In genomic region chr17:75844530-75845057, GRCh38 we compare ENCODE assay signal across 1 cellular context.
A peak's percentile ranks its signal among the peaks of the same experiment; 100 is the strongest.
TF ChIP-seq lines count a peak whose summit lies in the region.

No MANE protein-coding gene starts in this region.

TF ChIP-seq in HepG2, 621 proteins besides CTCF, POLR2A, EP300 and RAD21 (continues in another document):
- TF ChIP-seq, protein P1, sequence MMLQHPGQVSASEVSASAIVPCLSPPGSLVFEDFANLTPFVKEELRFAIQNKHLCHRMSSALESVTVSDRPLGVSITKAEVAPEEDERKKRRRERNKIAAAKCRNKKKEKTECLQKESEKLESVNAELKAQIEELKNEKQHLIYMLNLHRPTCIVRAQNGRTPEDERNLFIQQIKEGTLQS (CRISPR knock-in tag; IDR thresholded peaks at IDR 0.05): peak; percentile 63; the same call in 1 of the 2 replicates
- TF ChIP-seq, protein P2, sequence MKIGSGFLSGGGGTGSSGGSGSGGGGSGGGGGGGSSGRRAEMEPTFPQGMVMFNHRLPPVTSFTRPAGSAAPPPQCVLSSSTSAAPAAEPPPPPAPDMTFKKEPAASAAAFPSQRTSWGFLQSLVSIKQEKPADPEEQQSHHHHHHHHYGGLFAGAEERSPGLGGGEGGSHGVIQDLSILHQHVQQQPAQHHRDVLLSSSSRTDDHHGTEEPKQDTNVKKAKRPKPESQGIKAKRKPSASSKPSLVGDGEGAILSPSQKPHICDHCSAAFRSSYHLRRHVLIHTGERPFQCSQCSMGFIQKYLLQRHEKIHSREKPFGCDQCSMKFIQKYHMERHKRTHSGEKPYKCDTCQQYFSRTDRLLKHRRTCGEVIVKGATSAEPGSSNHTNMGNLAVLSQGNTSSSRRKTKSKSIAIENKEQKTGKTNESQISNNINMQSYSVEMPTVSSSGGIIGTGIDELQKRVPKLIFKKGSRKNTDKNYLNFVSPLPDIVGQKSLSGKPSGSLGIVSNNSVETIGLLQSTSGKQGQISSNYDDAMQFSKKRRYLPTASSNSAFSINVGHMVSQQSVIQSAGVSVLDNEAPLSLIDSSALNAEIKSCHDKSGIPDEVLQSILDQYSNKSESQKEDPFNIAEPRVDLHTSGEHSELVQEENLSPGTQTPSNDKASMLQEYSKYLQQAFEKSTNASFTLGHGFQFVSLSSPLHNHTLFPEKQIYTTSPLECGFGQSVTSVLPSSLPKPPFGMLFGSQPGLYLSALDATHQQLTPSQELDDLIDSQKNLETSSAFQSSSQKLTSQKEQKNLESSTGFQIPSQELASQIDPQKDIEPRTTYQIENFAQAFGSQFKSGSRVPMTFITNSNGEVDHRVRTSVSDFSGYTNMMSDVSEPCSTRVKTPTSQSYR (CRISPR knock-in tag; IDR thresholded peaks at IDR 0.05; ENCODE audit: borderline replicate concordance): peak; percentile 67
- TF ChIP-seq SALL1 (CRISPR knock-in tag; IDR thresholded peaks at IDR 0.05): no peak
- TF ChIP-seq AGO2 (optimal IDR thresholded peaks at IDR 0.05; ENCODE audit: low read depth, low read length): no peak
- no peak for TF ChIP-seq NCOA5 (CRISPR knock-in tag; IDR thresholded peaks at IDR 0.05)
- TF ChIP-seq ZNF12 (CRISPR knock-in tag; IDR thresholded peaks at IDR 0.05): peak; percentile 36; the same call in 1 of the 2 replicates
- TF ChIP-seq ZNF7 (CRISPR knock-in tag; IDR thresholded peaks at IDR 0.05): no peak
- TF ChIP-seq, protein P3, sequence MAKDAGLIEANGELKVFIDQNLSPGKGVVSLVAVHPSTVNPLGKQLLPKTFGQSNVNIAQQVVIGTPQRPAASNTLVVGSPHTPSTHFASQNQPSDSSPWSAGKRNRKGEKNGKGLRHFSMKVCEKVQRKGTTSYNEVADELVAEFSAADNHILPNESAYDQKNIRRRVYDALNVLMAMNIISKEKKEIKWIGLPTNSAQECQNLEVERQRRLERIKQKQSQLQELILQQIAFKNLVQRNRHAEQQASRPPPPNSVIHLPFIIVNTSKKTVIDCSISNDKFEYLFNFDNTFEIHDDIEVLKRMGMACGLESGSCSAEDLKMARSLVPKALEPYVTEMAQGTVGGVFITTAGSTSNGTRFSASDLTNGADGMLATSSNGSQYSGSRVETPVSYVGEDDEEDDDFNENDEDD (CRISPR knock-in tag; IDR thresholded peaks at IDR 0.05; ENCODE audit: borderline replicate concordance): 0 out of 2 replicates have a peak, but pooled peaks have one; percentile 11
- 0 out of 2 replicates have a peak, but pooled peaks have one; percentile 4 for TF ChIP-seq HMG20B (CRISPR knock-in tag; conservative IDR thresholded peaks at IDR 0.05)
- no peak for TF ChIP-seq DR1 (CRISPR knock-in tag; IDR thresholded peaks at IDR 0.05)
- no peak for TF ChIP-seq ZMYM2 (CRISPR knock-in tag; IDR thresholded peaks at IDR 0.05)
- TF ChIP-seq ZNF337 (CRISPR knock-in tag; IDR thresholded peaks at IDR 0.05; ENCODE audit: borderline replicate concordance, low read depth): no peak; the same call in 1 of the 2 replicates
- 0 out of 2 replicates have a peak, but pooled peaks have one; percentile 8 for TF ChIP-seq THRA (CRISPR knock-in tag; IDR thresholded peaks at IDR 0.05; ENCODE audit: borderline replicate concordance)
- TF ChIP-seq, protein P4, sequence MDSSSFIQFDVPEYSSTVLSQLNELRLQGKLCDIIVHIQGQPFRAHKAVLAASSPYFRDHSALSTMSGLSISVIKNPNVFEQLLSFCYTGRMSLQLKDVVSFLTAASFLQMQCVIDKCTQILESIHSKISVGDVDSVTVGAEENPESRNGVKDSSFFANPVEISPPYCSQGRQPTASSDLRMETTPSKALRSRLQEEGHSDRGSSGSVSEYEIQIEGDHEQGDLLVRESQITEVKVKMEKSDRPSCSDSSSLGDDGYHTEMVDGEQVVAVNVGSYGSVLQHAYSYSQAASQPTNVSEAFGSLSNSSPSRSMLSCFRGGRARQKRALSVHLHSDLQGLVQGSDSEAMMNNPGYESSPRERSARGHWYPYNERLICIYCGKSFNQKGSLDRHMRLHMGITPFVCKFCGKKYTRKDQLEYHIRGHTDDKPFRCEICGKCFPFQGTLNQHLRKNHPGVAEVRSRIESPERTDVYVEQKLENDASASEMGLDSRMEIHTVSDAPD (CRISPR knock-in tag; IDR thresholded peaks at IDR 0.05): no peak
- 0 out of 2 replicates have a peak, but pooled peaks have one; percentile 15 for TF ChIP-seq MEIS2 (CRISPR knock-in tag; IDR thresholded peaks at IDR 0.05)
- TF ChIP-seq, protein P5, sequence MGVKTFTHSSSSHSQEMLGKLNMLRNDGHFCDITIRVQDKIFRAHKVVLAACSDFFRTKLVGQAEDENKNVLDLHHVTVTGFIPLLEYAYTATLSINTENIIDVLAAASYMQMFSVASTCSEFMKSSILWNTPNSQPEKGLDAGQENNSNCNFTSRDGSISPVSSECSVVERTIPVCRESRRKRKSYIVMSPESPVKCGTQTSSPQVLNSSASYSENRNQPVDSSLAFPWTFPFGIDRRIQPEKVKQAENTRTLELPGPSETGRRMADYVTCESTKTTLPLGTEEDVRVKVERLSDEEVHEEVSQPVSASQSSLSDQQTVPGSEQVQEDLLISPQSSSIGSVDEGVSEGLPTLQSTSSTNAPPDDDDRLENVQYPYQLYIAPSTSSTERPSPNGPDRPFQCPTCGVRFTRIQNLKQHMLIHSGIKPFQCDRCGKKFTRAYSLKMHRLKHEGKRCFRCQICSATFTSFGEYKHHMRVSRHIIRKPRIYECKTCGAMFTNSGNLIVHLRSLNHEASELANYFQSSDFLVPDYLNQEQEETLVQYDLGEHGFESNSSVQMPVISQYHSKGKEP (CRISPR knock-in tag; IDR thresholded peaks at IDR 0.05): no peak
- TF ChIP-seq PHF21A (CRISPR knock-in tag; IDR thresholded peaks at IDR 0.05): peak; percentile 41
- TF ChIP-seq, protein P6, sequence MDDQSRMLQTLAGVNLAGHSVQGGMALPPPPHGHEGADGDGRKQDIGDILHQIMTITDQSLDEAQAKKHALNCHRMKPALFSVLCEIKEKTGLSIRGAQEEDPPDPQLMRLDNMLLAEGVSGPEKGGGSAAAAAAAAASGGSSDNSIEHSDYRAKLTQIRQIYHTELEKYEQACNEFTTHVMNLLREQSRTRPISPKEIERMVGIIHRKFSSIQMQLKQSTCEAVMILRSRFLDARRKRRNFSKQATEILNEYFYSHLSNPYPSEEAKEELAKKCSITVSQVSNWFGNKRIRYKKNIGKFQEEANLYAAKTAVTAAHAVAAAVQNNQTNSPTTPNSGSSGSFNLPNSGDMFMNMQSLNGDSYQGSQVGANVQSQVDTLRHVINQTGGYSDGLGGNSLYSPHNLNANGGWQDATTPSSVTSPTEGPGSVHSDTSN (CRISPR knock-in tag; IDR thresholded peaks at IDR 0.05; ENCODE audit: borderline replicate concordance): no peak
- TF ChIP-seq ZNF343 (CRISPR knock-in tag; IDR thresholded peaks at IDR 0.05): 0 out of 2 replicates have a peak, but pooled peaks have one; percentile 13
- 0 out of 2 replicates have a peak, but pooled peaks have one; percentile 9 for TF ChIP-seq ZSCAN31 (CRISPR knock-in tag; IDR thresholded peaks at IDR 0.05; ENCODE audit: low read depth)
- no peak for TF ChIP-seq XBP1 (CRISPR knock-in tag; IDR thresholded peaks at IDR 0.05)
- peak; percentile 73 for TF ChIP-seq TEAD3 (CRISPR knock-in tag; optimal IDR thresholded peaks at IDR 0.05; ENCODE audit: borderline replicate concordance)
- TF ChIP-seq RXRA (CRISPR knock-in tag; IDR thresholded peaks at IDR 0.05): no peak
- TF ChIP-seq KMT2A (CRISPR knock-in tag; IDR thresholded peaks at IDR 0.05): no peak
- TF ChIP-seq, protein P7, sequence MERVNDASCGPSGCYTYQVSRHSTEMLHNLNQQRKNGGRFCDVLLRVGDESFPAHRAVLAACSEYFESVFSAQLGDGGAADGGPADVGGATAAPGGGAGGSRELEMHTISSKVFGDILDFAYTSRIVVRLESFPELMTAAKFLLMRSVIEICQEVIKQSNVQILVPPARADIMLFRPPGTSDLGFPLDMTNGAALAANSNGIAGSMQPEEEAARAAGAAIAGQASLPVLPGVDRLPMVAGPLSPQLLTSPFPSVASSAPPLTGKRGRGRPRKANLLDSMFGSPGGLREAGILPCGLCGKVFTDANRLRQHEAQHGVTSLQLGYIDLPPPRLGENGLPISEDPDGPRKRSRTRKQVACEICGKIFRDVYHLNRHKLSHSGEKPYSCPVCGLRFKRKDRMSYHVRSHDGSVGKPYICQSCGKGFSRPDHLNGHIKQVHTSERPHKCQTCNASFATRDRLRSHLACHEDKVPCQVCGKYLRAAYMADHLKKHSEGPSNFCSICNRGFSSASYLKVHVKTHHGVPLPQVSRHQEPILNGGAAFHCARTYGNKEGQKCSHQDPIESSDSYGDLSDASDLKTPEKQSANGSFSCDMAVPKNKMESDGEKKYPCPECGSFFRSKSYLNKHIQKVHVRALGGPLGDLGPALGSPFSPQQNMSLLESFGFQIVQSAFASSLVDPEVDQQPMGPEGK (CRISPR knock-in tag; IDR thresholded peaks at IDR 0.05): peak; percentile 90
- TF ChIP-seq ZNF704 (CRISPR knock-in tag; IDR thresholded peaks at IDR 0.05; ENCODE audit: borderline replicate concordance): no peak
- TF ChIP-seq KDM4B (CRISPR knock-in tag; IDR thresholded peaks at IDR 0.05): 0 out of 2 replicates have a peak, but pooled peaks have one; percentile 17
- TF ChIP-seq ZIK1 (CRISPR knock-in tag; IDR thresholded peaks at IDR 0.05; ENCODE audit: borderline replicate concordance, low read depth): peak; percentile 76
- TF ChIP-seq TARDBP (CRISPR knock-in tag; IDR thresholded peaks at IDR 0.05): peak; percentile 59; the same call in 1 of the 2 replicates
- no peak for TF ChIP-seq ZFX (CRISPR knock-in tag; IDR thresholded peaks at IDR 0.05; ENCODE audit: low read depth)
- peak; percentile 52; the same call in 1 of the 2 replicates for TF ChIP-seq ZNF709 (CRISPR knock-in tag; IDR thresholded peaks at IDR 0.05)
- TF ChIP-seq MAZ (IDR thresholded peaks at IDR 0.05; ENCODE audit: borderline replicate concordance, low read depth, low read length): peak; percentile 10; the same call in 1 of the 2 replicates
- peak; percentile 17; the same call in 1 of the 2 replicates for TF ChIP-seq MAZ (CRISPR knock-in tag; IDR thresholded peaks at IDR 0.05; ENCODE audit: low read depth)
- TF ChIP-seq ZNF460 (CRISPR knock-in tag; IDR thresholded peaks at IDR 0.05; ENCODE audit: borderline replicate concordance): no peak
- TF ChIP-seq ZNF430 (CRISPR knock-in tag; IDR thresholded peaks at IDR 0.05): 0 out of 2 replicates have a peak, but pooled peaks have one; percentile 28
- TF ChIP-seq ZBTB38 (CRISPR knock-in tag; IDR thresholded peaks at IDR 0.05): 0 out of 2 replicates have a peak, but pooled peaks have one; percentile 11
- peak; percentile 43; the same call in 1 of the 2 replicates for TF ChIP-seq TFAP4 (IDR thresholded peaks at IDR 0.05; ENCODE audit: borderline replicate concordance, low read depth)
- peak; percentile 11; the same call in 1 of the 2 replicates for TF ChIP-seq MTERF4 (CRISPR knock-in tag; IDR thresholded peaks at IDR 0.05)
- 0 out of 2 replicates have a peak, but pooled peaks have one; percentile 20 for TF ChIP-seq ARNTL (CRISPR knock-in tag; IDR thresholded peaks at IDR 0.05)
- 0 out of 2 replicates have a peak, but pooled peaks have one; percentile 46 for TF ChIP-seq ZBTB3 (CRISPR knock-in tag; IDR thresholded peaks at IDR 0.05; ENCODE audit: borderline replicate concordance, low read depth)
- 0 out of 2 replicates have a peak, but pooled peaks have one; percentile 9 for TF ChIP-seq SMAD1 (CRISPR knock-in tag; IDR thresholded peaks at IDR 0.05; ENCODE audit: borderline replicate concordance, low read depth)
- peak; percentile 28; the same call in 1 of the 2 replicates for TF ChIP-seq CREBL2 (CRISPR knock-in tag; IDR thresholded peaks at IDR 0.05; ENCODE audit: borderline replicate concordance)
- TF ChIP-seq ZNF18 (CRISPR knock-in tag; IDR thresholded peaks at IDR 0.05; ENCODE audit: insufficient replicate concordance): peak; percentile 1
